Comparison of ENCODE assay signal across 8 cellular contexts in genomic region chr16:22373662-22374310, GRCh38. TPM values are rescaled to one million over a fixed set of nuclear protein-coding genes. Genes with fewer than 3 reads are reported as not detected.
A peak's percentile ranks its signal among the peaks of the same experiment; 100 is the strongest.
DNase-seq lines count a peak whose midpoint lies in the region; ATAC-seq and TF ChIP-seq lines count a peak whose summit lies in the region.

No MANE protein-coding gene starts in this region.

- peak in 9 of 10 experiments; percentile 13 to 55 (median 28) for DNase-seq in CD4-positive, alpha-beta T cell
- DNase-seq in HL-60 (ENCODE audit: low read depth in 1 of 2, low spot score in 1 of 2) = peak in 1 of 2 experiments; percentile 31
- peak; percentile 18 for DNase-seq in activated CD4-positive, alpha-beta T cell treated with anti-CD3 and anti-CD28 coated beads for 1 hour
- peak; percentile 77 for DNase-seq in ecto neural progenitor cell (ENCODE audit: low spot score)
- peak; percentile 44 for DNase-seq in mesendoderm
- DNase-seq in KG1 (lab: John Stamatoyannopoulos, UW) = no peak

- no peaks in the 10 kb centered on the region for H3K9me3 ChIP-seq in CD4-positive, alpha-beta T cell (ENCODE audit: control insufficient read depth, low read length)
- no peaks in the 10 kb centered on the region for H3K9me3 ChIP-seq in stomach smooth muscle (ENCODE audit: control insufficient read depth in 2 of 2, low read length in 2 of 2)

- no peak overlapping the region for H2BK15ac ChIP-seq in mesendoderm (replicated peaks; ENCODE audit: low read depth)

- peak overlapping the region; percentile 99 for H3K4me3 Mint-ChIP-seq in CD4-positive, alpha-beta T cell

- H3K27me3 ChIP-seq in CD4-positive, alpha-beta T cell (ENCODE audit: control insufficient read depth, insufficient read depth, low read length) = no peaks in the 10 kb centered on the region
- H3K27me3 ChIP-seq in HL-60 (ENCODE audit: insufficient read depth, poor library complexity, severe bottlenecking) = no peaks in the 10 kb centered on the region
- H3K27me3 ChIP-seq in mesendoderm (ENCODE audit: insufficient read depth, low read length, poor library complexity) = no peaks in the 10 kb centered on the region
- H3K27me3 ChIP-seq in stomach smooth muscle (ENCODE audit: control insufficient read depth in 1 of 2, insufficient read depth in 2 of 2, low read length in 2 of 2) = no peaks in the 10 kb centered on the region

- H3K9ac ChIP-seq in mesendoderm (ENCODE audit: low read length) (peak overlapping the region; percentile 85), stomach smooth muscle (ENCODE audit: low read length in 2 of 2) (peak overlapping the region; percentile 89 to 95)

- H3K27ac ChIP-seq in CD4-positive, alpha-beta T cell (ENCODE audit: low read depth, low read length) = peak overlapping the region; percentile 83
- H3K27ac ChIP-seq in HL-60 (replicated peaks) (peak overlapping the region; percentile 58), mesendoderm (ENCODE audit: low read depth, low read length) (peak overlapping the region; percentile 81), stomach smooth muscle (ENCODE audit: low read length) (peak overlapping the region; percentile 88)

- peaks cover 21% of the 10 kb centered on the region for H3K79me2 ChIP-seq in mesendoderm (ENCODE audit: control insufficient read depth, insufficient read depth, low read length)

- H2BK5ac ChIP-seq in mesendoderm (ENCODE audit: low read length) = no peak overlapping the region

- peak overlapping the region; percentile 93 for H3K56ac ChIP-seq in mesendoderm (ENCODE audit: low read length)

- peak overlapping the region; percentile 99 for H3K18ac ChIP-seq in mesendoderm (ENCODE audit: low read length)

- no peaks in the 10 kb centered on the region for H3K9me3 Mint-ChIP-seq in CD4-positive, alpha-beta T cell

- peak overlapping the region; percentile 86 for H3K4me3 ChIP-seq in HL-60 (replicated peaks; ENCODE audit: insufficient read depth, low read length)
- peak overlapping the region; percentile 75 for H3K4me3 ChIP-seq in mesendoderm (ENCODE audit: low read length)
- peak overlapping the region; percentile 69 to 88 for H3K4me3 ChIP-seq in stomach smooth muscle (ENCODE audit: low read length in 2 of 2)

- intact Hi-C loops in CD4-positive, alpha-beta T cell (cut with DNase I, micrococcal nuclease) = loop anchor here (1.0 to 10.0 kb wide), 7 partner anchors 15 to 186 kb away; no protein-coding TSS in a partner anchor

- no peak overlapping the region for H4K5ac ChIP-seq in mesendoderm (ENCODE audit: low read length)

- H3K27ac Mint-ChIP-seq in CD4-positive, alpha-beta T cell = peak overlapping the region; percentile 97

- no peak for TF ChIP-seq CTCF in CD4-positive, alpha-beta T cell (IDR thresholded peaks at IDR 0.05)
- TF ChIP-seq CTCF in HL-60 (IDR thresholded peaks at IDR 0.05; ENCODE audit: insufficient read depth, low read length) = no peak

- peak overlapping the region; percentile 80 for H3K4me2 ChIP-seq in mesendoderm (ENCODE audit: low read length)

- WGBS in mesendoderm (ENCODE audit: extremely low coverage, insufficient coverage, low lambda C conversion rate) = no CpG with 5 or more reads among the region's 51 CpGs

- H3K27me3 Mint-ChIP-seq in CD4-positive, alpha-beta T cell = no peaks in the 10 kb centered on the region

- peaks cover 12% of the 10 kb centered on the region for H3K79me1 ChIP-seq in mesendoderm (ENCODE audit: low read length)

- no peak overlapping the region for H2AK5ac ChIP-seq in mesendoderm (ENCODE audit: low read length)

- H3K4ac ChIP-seq in mesendoderm (ENCODE audit: low read depth, low read length) = peak overlapping the region; percentile 96

- H2BK120ac ChIP-seq in mesendoderm (ENCODE audit: low read depth, low read length) = peak overlapping the region; percentile 49

- peaks cover 63% of the 10 kb centered on the region for H3K4me1 Mint-ChIP-seq in CD4-positive, alpha-beta T cell (ENCODE audit: low read depth)

- H4K8ac ChIP-seq in mesendoderm (ENCODE audit: low read depth, low read length) = no peak overlapping the region

- H3K36me3 ChIP-seq in mesendoderm (ENCODE audit: control insufficient read depth, insufficient read depth, low read length) (no peaks in the 10 kb centered on the region), stomach smooth muscle (ENCODE audit: control insufficient read depth in 2 of 2, insufficient read depth in 2 of 2, low read length in 2 of 2) (no peaks in the 10 kb centered on the region)

- peak; percentile 0 for ATAC-seq in CD4-positive, alpha-beta T cell (ENCODE audit: poor library complexity)
- ATAC-seq in GM21367 (IDR thresholded peaks at IDR 0.05; ENCODE audit: unreplicated experiment) = peak; percentile 16

- H3K23ac ChIP-seq in mesendoderm (ENCODE audit: low read length) = peak overlapping the region; percentile 75

- H3K4me1 ChIP-seq in mesendoderm (ENCODE audit: control insufficient read depth, low read depth, low read length) (no peaks in the 10 kb centered on the region), stomach smooth muscle (ENCODE audit: control insufficient read depth, insufficient read depth, low read length) (peaks cover 22% of the 10 kb centered on the region)

- peaks cover 44% of the 10 kb centered on the region for H3K36me3 Mint-ChIP-seq in CD4-positive, alpha-beta T cell (ENCODE audit: low read depth)

- CTCF ChIA-PET in CD4-positive, alpha-beta T cell (lab: Charles Lee) = interaction anchor here (0.9 to 2.0 kb wide), 4 partner anchors 13 to 53 kb away, joined by 3 to 7 read pairs (median 4); no protein-coding TSS in a partner anchor

- POLR2A ChIA-PET in CD4-positive, alpha-beta T cell (lab: Charles Lee) = interaction anchor here (0.7 to 7.6 kb wide), 15 partner anchors 8 to 183 kb away, joined by 3 to 327 read pairs (median 6); partner anchors contain the start of gene POLR3E

RNA-seq across cellular contexts. Expression of gene CDR2, which starts 0.6 kb away (rescaled TPM):
- total RNA-seq in CD4-positive, alpha-beta T cell = 100 to 1,000 TPM; 104 to 113 TPM
- polyA plus RNA-seq in mesendoderm (2013, experiment 1 of 2) = 20.0 TPM
- 20.5 TPM for polyA plus RNA-seq in mesendoderm (2013, experiment 2 of 2)
